18 cellular contexts compared by ENCODE assay signal in the genomic region with DNA sequence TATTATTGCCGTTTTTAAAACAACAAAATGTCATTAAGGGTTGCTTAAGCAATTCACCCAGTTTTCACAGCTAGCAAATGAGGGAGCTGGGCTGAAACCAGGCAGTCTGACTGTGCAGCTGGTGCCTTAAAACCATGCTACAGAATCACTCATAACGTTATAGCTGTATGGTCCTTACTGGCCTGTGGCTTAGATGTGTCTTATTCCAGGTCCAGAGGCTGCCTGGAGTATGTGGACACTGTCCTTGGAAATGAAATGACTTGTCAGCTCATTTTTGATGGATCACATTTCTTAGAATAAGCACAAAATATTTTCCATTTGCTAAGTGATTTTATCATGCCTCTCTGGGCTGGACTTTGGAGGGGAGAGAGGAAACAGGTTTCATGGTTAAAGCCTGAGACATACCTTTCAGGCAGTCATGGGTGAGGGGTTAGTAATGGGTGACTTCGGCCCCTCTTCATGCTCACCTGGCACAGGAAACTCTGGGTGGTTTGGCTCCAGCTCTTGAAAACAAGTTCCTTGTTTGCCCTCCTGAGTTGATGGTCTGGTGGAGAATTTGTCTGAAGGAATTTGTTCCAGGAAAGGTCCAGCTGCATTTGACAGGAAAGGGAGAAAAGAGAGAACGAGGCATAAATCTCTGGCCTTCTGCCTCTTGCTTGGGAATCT.
"Had no signal": no experiment of that assay in that cellular context is flagged by ENCODE, and none has a peak within 500 bp of the region (broad histone marks: within the 10 kb centered on the region; RNA-seq: fewer than 3 reads in every experiment).

No MANE protein-coding gene starts in this region.

- H3K36me3 ChIP-seq: colonic mucosa, esophagus squamous epithelium, left lung, neural progenitor cell, right atrium auricular region had no signal

- H3K27ac Mint-ChIP-seq: activated CD8-positive, alpha-beta memory T cell treated with anti-CD3 and anti-CD28 coated beads, Interleukin-2, amount 10 ng/mL, durations not matched to agents 7 days and 5 days; activated naive CD8-positive, alpha-beta T cell treated with anti-CD3 and anti-CD28 coated beads for 36 hours; immature natural killer cell; neural progenitor cell; stimulated activated memory B cell treated with anti-CD40 and anti-IgM and Interleukin-4, amounts not matched to agents 10 μg/mL and 1 μg/mL and 100 μg/mL, for 72 hours; type B pancreatic cell had no signal

- H3K4me1 ChIP-seq: colonic mucosa, esophagus squamous epithelium, left lung, neural progenitor cell, right atrium auricular region had no signal

- H3K4me1 Mint-ChIP-seq: activated CD8-positive, alpha-beta memory T cell treated with anti-CD3 and anti-CD28 coated beads, Interleukin-2, amount 10 ng/mL, durations not matched to agents 7 days and 5 days; activated naive CD8-positive, alpha-beta T cell treated with anti-CD3 and anti-CD28 coated beads for 36 hours; immature natural killer cell; neural progenitor cell had no signal

- H3K27me3 ChIP-seq: colonic mucosa, left lung, neural progenitor cell, right atrium auricular region had no signal

- DNase-seq: activated CD4-positive, alpha-beta T cell treated with anti-CD3 and anti-CD28 coated beads for 1 hour; activated CD4-positive, alpha-beta T cell treated with anti-CD3 and anti-CD28 coated beads, Interleukin-2, amount 50 U/mL, for 48 hours; activated CD8-positive, alpha-beta memory T cell treated with anti-CD3 and anti-CD28 coated beads, Interleukin-2, amount 10 ng/mL, durations not matched to agents 7 days and 5 days; activated gamma-delta T cell treated with Interleukin-2 at 50 U/mL for 16 hours; activated naive CD8-positive, alpha-beta T cell treated with anti-CD3 and anti-CD28 coated beads for 36 hours; activated T-cell treated with anti-CD3 and anti-CD28 coated beads, Interleukin-2, amount 50 U/mL, for 4 hours; anterior cingulate cortex; caudate nucleus; colonic mucosa; esophagus squamous epithelium; foreskin fibroblast; glutamatergic neuron; immature natural killer cell; left lung had no signal

- H3K4me3 ChIP-seq: colonic mucosa, esophagus squamous epithelium, left lung, neural progenitor cell, right atrium auricular region had no signal

- H3K36me3 Mint-ChIP-seq: activated CD8-positive, alpha-beta memory T cell treated with anti-CD3 and anti-CD28 coated beads, Interleukin-2, amount 10 ng/mL, durations not matched to agents 7 days and 5 days; activated naive CD8-positive, alpha-beta T cell treated with anti-CD3 and anti-CD28 coated beads for 36 hours; neural progenitor cell; stimulated activated memory B cell treated with anti-CD40 and anti-IgM and Interleukin-4, amounts not matched to agents 10 μg/mL and 1 μg/mL and 100 μg/mL, for 72 hours; type B pancreatic cell had no signal

- H3K9me3 ChIP-seq: colonic mucosa had no signal

- H3K27me3 Mint-ChIP-seq: activated CD8-positive, alpha-beta memory T cell treated with anti-CD3 and anti-CD28 coated beads, Interleukin-2, amount 10 ng/mL, durations not matched to agents 7 days and 5 days; activated naive CD8-positive, alpha-beta T cell treated with anti-CD3 and anti-CD28 coated beads for 36 hours; stimulated activated memory B cell treated with anti-CD40 and anti-IgM and Interleukin-4, amounts not matched to agents 10 μg/mL and 1 μg/mL and 100 μg/mL, for 72 hours; type B pancreatic cell had no signal

- ATAC-seq: activated CD8-positive, alpha-beta memory T cell treated with anti-CD3 and anti-CD28 coated beads, Interleukin-2, amount 10 ng/mL, durations not matched to agents 7 days and 5 days; activated T-cell treated with anti-CD3 and anti-CD28 coated beads, Interleukin-2, amount 50 U/mL, for 4 hours; left lung had no signal

- H3K4me3 Mint-ChIP-seq: activated CD8-positive, alpha-beta memory T cell treated with anti-CD3 and anti-CD28 coated beads, Interleukin-2, amount 10 ng/mL, durations not matched to agents 7 days and 5 days; activated naive CD8-positive, alpha-beta T cell treated with anti-CD3 and anti-CD28 coated beads for 36 hours; activated T-cell treated with anti-CD3 and anti-CD28 coated beads, Interleukin-2, amount 50 U/mL, for 4 hours; immature natural killer cell; neural progenitor cell; stimulated activated memory B cell treated with anti-CD40 and anti-IgM and Interleukin-4, amounts not matched to agents 10 μg/mL and 1 μg/mL and 100 μg/mL, for 72 hours; type B pancreatic cell had no signal

- H3K27ac ChIP-seq: colonic mucosa, esophagus squamous epithelium, left lung, neural progenitor cell, right atrium auricular region had no signal
